Comparison of ENCODE assay signal across 8 cellular contexts in the genomic region with DNA sequence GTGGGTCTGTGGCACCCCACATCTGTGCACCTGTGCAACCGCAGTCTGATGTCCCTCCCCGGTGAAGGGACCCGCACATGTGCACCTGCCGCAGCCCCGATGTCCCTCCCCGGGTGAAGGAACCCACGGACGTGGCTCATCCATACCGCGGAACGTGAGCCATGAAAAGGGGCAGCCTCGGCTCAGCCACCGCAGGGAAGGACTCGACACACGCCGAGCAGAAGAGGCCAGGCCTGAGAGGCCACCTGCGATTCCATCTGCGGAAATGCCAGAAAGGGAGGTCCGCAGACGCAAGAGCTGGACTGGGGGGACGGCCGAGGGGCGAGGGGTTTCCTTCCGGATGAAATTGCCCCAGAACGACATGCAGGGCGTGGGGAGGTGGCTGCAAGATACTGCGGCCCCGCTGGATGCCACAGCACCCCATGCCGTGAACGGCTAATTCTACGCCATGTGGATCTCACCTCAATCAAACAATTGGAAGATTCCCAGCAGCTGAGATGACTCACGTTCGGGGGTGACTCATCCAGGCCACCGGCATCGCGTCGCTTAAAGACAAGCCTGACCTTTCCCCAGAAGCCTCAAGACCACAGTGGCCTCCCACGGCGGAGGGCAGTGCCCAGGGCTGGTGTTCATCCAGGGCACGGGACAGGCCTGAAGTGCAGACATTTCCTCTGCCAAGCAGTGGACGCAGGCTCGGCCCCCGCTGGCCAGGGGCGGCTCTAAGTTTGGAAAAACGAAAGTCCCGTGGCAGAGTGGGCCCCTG. TPM values are rescaled to one million over a fixed set of nuclear protein-coding genes. Genes with fewer than 3 reads are reported as not detected.
DNase-seq lines count a peak whose midpoint lies in the region; ATAC-seq, FAIRE-seq and TF ChIP-seq lines count a peak whose summit lies in the region.

No MANE protein-coding gene starts in this region.

- CTCF ChIA-PET in CD8-positive, alpha-beta T cell (lab: Charles Lee) = no interaction called here
- CTCF ChIA-PET in GM10248 (lab: Yijun Ruan, JAX) = no interaction called here

- H3K27ac ChIP-seq in CD8-positive, alpha-beta T cell (ENCODE audit: low read depth, low read length) = no peak overlapping the region

- peaks cover 38% of the 10 kb centered on the region for H3K4me1 Mint-ChIP-seq in CD8-positive, alpha-beta T cell (ENCODE audit: low read depth)

- POLR2A ChIA-PET in CD8-positive, alpha-beta T cell (lab: Charles Lee) = interaction anchor here (10.3 kb wide), 1 partner anchor 21 kb away, joined by 77 read pairs; a partner anchor contains a TSS
- POLR2A ChIA-PET in GM10248 (lab: Yijun Ruan, JAX) = no interaction called here

- no peak overlapping the region for H3K4me3 Mint-ChIP-seq in CD8-positive, alpha-beta T cell

- H3K4me1 ChIP-seq in CD8-positive, alpha-beta T cell (ENCODE audit: insufficient read depth, low read length) = peaks cover 58% of the 10 kb centered on the region

- H3K9me3 ChIP-seq in CD8-positive, alpha-beta T cell (ENCODE audit: low read length) = no peaks in the 10 kb centered on the region

- peak; percentile 18 for ATAC-seq in CD8-positive, alpha-beta T cell

- FAIRE-seq in RCC 7860 (lab: Jason Lieb, UNC) = peak; percentile 93

- no peaks in the 10 kb centered on the region for H3K9me3 Mint-ChIP-seq in CD8-positive, alpha-beta T cell

- no peaks in the 10 kb centered on the region for H3K36me3 ChIP-seq in CD8-positive, alpha-beta T cell (ENCODE audit: insufficient read depth, low read length)

- peak in 6 of 7 experiments; percentile 52 to 76 (median 64) for DNase-seq in CD8-positive, alpha-beta T cell
- DNase-seq in RCC 7860 (ENCODE audit: low spot score) (peak; percentile 91), iris pigment epithelial cell (ENCODE audit: low read depth) (peak; percentile 82), SKM-1 (lab: John Stamatoyannopoulos, UW; ENCODE audit: unreplicated experiment) (no peak), GM10248 (ENCODE audit: extremely low spot score) (no peak), NCI-H2029 (lab: John Stamatoyannopoulos, UW) (no peak)
- peak; percentile 92 for DNase-seq in activated effector memory CD4-positive, alpha-beta T cell treated with anti-CD3 and anti-CD28 coated beads, Interleukin-2, amount 50 U/mL, for 16 hours
- peak; percentile 53 to 55 for DNase-seq in stimulated activated CD8-positive, alpha-beta memory T cell treated with anti-CD3 and anti-CD28 coated beads, Interleukin-4, amount 100 ng/mL, for 1 hour (ENCODE audit: low read depth in 2 of 2, low spot score in 1 of 2)

- H3K27me3 ChIP-seq in CD8-positive, alpha-beta T cell (ENCODE audit: insufficient read depth, low read length) = no peaks in the 10 kb centered on the region

- intact Hi-C loops in CD8-positive, alpha-beta T cell (cut with DNase I, micrococcal nuclease) = loop anchor here in 1 of 2 experiments (1.0 kb wide), 1 partner anchor 31 kb away; no protein-coding TSS in a partner anchor

- no peak for TF ChIP-seq CTCF in CD8-positive, alpha-beta T cell (IDR thresholded peaks at IDR 0.05)
- no peak for TF ChIP-seq CTCF in GM10248 (IDR thresholded peaks at IDR 0.05; ENCODE audit: control extremely low read depth, extremely low read depth, low read depth, missing control alignments)

- H3K4me3 ChIP-seq in CD8-positive, alpha-beta T cell (ENCODE audit: low read depth, low read length) = no peak overlapping the region

- no peaks in the 10 kb centered on the region for H3K36me3 Mint-ChIP-seq in CD8-positive, alpha-beta T cell

- no peaks in the 10 kb centered on the region for H3K27me3 Mint-ChIP-seq in CD8-positive, alpha-beta T cell (ENCODE audit: low read depth)

- no peak overlapping the region for H3K27ac Mint-ChIP-seq in CD8-positive, alpha-beta T cell

RNA-seq across cellular contexts. Expression of a gene that starts 21.0 kb away (rescaled TPM):
- total RNA-seq in CD8-positive, alpha-beta T cell = 1 to 10 TPM; 1.1 to 1.4 TPM

RNA-seq across cellular contexts. Expression of a gene that starts 31.8 kb away (rescaled TPM):
- total RNA-seq in CD8-positive, alpha-beta T cell = 10 to 100 TPM; 18.2 to 20.1 TPM

Comparison
In these comparisons a context has a peak if more than half of its experiments do, and no peak if none do; other contexts are left out.
1. DNase-seq: peak in CD8-positive, alpha-beta T cell (6 of 7), RCC 7860 (single experiment), activated effector memory CD4-positive, alpha-beta T cell treated with anti-CD3 and anti-CD28 coated beads, Interleukin-2, amount 50 U/mL, for 16 hours (single experiment), iris pigment epithelial cell (single experiment) and stimulated activated CD8-positive, alpha-beta memory T cell treated with anti-CD3 and anti-CD28 coated beads, Interleukin-4, amount 100 ng/mL, for 1 hour (2 of 2); none in SKM-1 (single experiment), GM10248 (single experiment) and NCI-H2029 (single experiment).